Comparison of ENCODE assay signal across 6 cellular contexts in the genomic region with DNA sequence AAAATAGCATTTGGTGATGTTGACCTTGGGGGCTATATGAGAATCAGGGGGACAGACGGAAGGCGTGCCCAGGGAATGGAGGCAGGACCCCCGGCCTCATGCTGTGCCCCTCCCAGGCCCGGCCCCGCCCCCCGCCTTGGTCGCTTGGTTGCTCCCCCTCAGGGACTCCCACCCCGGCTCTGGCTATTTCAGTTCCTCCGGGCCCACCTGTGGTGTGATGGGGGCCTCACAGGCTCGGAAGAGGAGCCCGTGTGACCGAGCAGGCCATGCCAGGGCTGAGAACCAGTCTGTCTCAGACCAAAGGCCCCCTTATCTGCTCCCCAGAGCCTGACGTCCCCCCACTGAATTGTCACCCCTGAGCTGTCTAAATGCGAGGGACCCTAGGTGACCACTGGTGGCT. TPM values are rescaled to one million over a fixed set of nuclear protein-coding genes. Genes with fewer than 3 reads are reported as not detected.
"Had no signal": no experiment of that assay in that cellular context is flagged by ENCODE, and none has a peak within 500 bp of the region (broad histone marks: within the 10 kb centered on the region; RNA-seq: fewer than 3 reads in every experiment).

No MANE protein-coding gene starts in this region.

RNA-seq across cellular contexts. Expression of gene GRAPL, which starts 4.4 kb away (rescaled TPM):
- total RNA-seq: ascending aorta, astrocyte, body of pancreas, bronchial epithelial cell had no signal
- polyA plus RNA-seq: aorta, cardiac muscle cell had no signal
